ENCODE assay signal across 17 cellular contexts in the genomic region with DNA sequence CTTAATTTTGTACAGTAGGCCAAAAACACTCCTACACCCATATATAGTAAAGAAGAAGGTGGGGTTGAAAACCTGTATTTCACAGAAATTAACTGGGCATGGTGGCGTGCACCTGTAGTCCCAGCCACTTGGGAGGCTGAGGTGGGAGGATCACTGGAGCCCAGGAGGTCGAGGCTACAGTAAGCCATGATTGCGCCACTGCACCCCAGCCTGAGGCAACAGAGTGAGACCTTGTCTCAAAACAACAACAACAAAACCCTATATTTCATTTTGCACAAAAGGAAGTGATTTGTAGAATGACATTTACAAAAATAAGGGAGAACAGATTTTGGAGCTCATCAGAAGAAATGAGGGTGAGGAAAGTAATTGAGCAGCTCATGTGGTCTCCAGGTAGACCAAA. TPM values are rescaled to one million over a fixed set of nuclear protein-coding genes. Genes with fewer than 3 reads are reported as not detected.
DNase-seq lines count a peak whose midpoint lies in the region; ATAC-seq and TF ChIP-seq lines count a peak whose summit lies in the region.
"Had no signal": no experiment of that assay in that cellular context is flagged by ENCODE, and none has a peak within 500 bp of the region (broad histone marks: within the 10 kb centered on the region; RNA-seq: fewer than 3 reads in every experiment).

No MANE protein-coding gene starts in this region.

- peak overlapping the region; percentile 22 for H3K27ac Mint-ChIP-seq in activated CD4-positive, alpha-beta memory T cell treated with anti-CD3 and anti-CD28 coated beads, Interleukin-2, amount 10 ng/mL, durations not matched to agents 7 days and 5 days
- H3K27ac Mint-ChIP-seq in activated CD4-positive, alpha-beta memory T cell treated with anti-CD3 and anti-CD28 coated beads for 36 hours, result no peak overlapping the region
- H3K27ac Mint-ChIP-seq in T-cell (peak overlapping the region in 1 of 2 donors; percentile 72), neural crest cell (ENCODE audit: unreplicated experiment) (no peak overlapping the region)
- H3K27ac Mint-ChIP-seq: CD14-positive monocyte, endodermal cell had no signal

- ATAC-seq in T-cell (replicated peaks in 1 of 4), result no peak

- DNase-seq in activated CD4-positive, alpha-beta memory T cell treated with anti-CD3 and anti-CD28 coated beads, Interleukin-2, amount 10 ng/mL, durations not matched to agents 7 days and 5 days, result no peak
- DNase-seq in activated CD4-positive, alpha-beta memory T cell treated with anti-CD3 and anti-CD28 coated beads for 36 hours, result no peak
- no peak for DNase-seq in T-cell
- DNase-seq in neural crest cell (ENCODE audit: low read depth, low spot score), result no peak
- no peak for DNase-seq in putamen (ENCODE audit: low spot score)
- no peak for DNase-seq in NCI-H526 treated with DMSO at 0.1 percent for 48 hours (lab: John Stamatoyannopoulos, UW)
- DNase-seq: activated CD4-positive, alpha-beta T cell treated with anti-CD3 and anti-CD28 coated beads for 48 hours; adrenal gland; central memory CD4-positive, alpha-beta T cell; DND-41; endodermal cell; IMR-90; islet precursor cell; mesenchymal stem cell; NCI-H2081 treated with DMSO at 0.1 percent for 48 hours; NCI-H524 had no signal

- no peak for TF ChIP-seq CTCF in neural crest cell (conservative IDR thresholded peaks at IDR 0.05)

- H3K9me3 Mint-ChIP-seq in activated CD4-positive, alpha-beta memory T cell treated with anti-CD3 and anti-CD28 coated beads, Interleukin-2, amount 10 ng/mL, durations not matched to agents 7 days and 5 days, result no peaks in the 10 kb centered on the region
- H3K9me3 Mint-ChIP-seq in activated CD4-positive, alpha-beta memory T cell treated with anti-CD3 and anti-CD28 coated beads for 36 hours, result no peaks in the 10 kb centered on the region
- H3K9me3 Mint-ChIP-seq in T-cell (no peaks in the 10 kb centered on the region), neural crest cell (no peaks in the 10 kb centered on the region)
- H3K9me3 Mint-ChIP-seq: endodermal cell had no signal

- peaks cover 60% of the 10 kb centered on the region for H3K36me3 Mint-ChIP-seq in activated CD4-positive, alpha-beta memory T cell treated with anti-CD3 and anti-CD28 coated beads, Interleukin-2, amount 10 ng/mL, durations not matched to agents 7 days and 5 days (ENCODE audit: low read depth)
- peaks cover 30% of the 10 kb centered on the region for H3K36me3 Mint-ChIP-seq in activated CD4-positive, alpha-beta memory T cell treated with anti-CD3 and anti-CD28 coated beads for 36 hours
- peaks cover 34% of the 10 kb centered on the region for H3K36me3 Mint-ChIP-seq in T-cell
- peaks cover 15% of the 10 kb centered on the region for H3K36me3 Mint-ChIP-seq in neural crest cell (ENCODE audit: low read depth)

- no peaks in the 10 kb centered on the region for H3K27me3 Mint-ChIP-seq in activated CD4-positive, alpha-beta memory T cell treated with anti-CD3 and anti-CD28 coated beads, Interleukin-2, amount 10 ng/mL, durations not matched to agents 7 days and 5 days
- no peaks in the 10 kb centered on the region for H3K27me3 Mint-ChIP-seq in activated CD4-positive, alpha-beta memory T cell treated with anti-CD3 and anti-CD28 coated beads for 36 hours
- H3K27me3 Mint-ChIP-seq in T-cell (no peaks in the 10 kb centered on the region), neural crest cell (ENCODE audit: low read depth) (peaks cover 3% of the 10 kb centered on the region)

- peaks cover 41% of the 10 kb centered on the region for H3K4me1 Mint-ChIP-seq in activated CD4-positive, alpha-beta memory T cell treated with anti-CD3 and anti-CD28 coated beads, Interleukin-2, amount 10 ng/mL, durations not matched to agents 7 days and 5 days
- peaks cover 29% of the 10 kb centered on the region for H3K4me1 Mint-ChIP-seq in activated CD4-positive, alpha-beta memory T cell treated with anti-CD3 and anti-CD28 coated beads for 36 hours (ENCODE audit: low read depth)
- H3K4me1 Mint-ChIP-seq in T-cell (peaks cover 31 to 36% (median 36%) of the 10 kb centered on the region in 3 donors), neural crest cell (peaks cover 18% of the 10 kb centered on the region)

- no peak overlapping the region for H3K4me3 Mint-ChIP-seq in activated CD4-positive, alpha-beta memory T cell treated with anti-CD3 and anti-CD28 coated beads, Interleukin-2, amount 10 ng/mL, durations not matched to agents 7 days and 5 days
- no peak overlapping the region for H3K4me3 Mint-ChIP-seq in activated CD4-positive, alpha-beta memory T cell treated with anti-CD3 and anti-CD28 coated beads for 36 hours
- peak overlapping the region in 2 of 3 donors; percentile 48 to 83 for H3K4me3 Mint-ChIP-seq in T-cell
- H3K4me3 Mint-ChIP-seq in neural crest cell, result peak overlapping the region; percentile 83
- H3K4me3 Mint-ChIP-seq: CD14-positive monocyte, endodermal cell had no signal

- intact Hi-C loops in activated CD4-positive, alpha-beta memory T cell treated with anti-CD3 and anti-CD28 coated beads for 36 hours (cut with micrococcal nuclease), result no loop called here

- POLR2A ChIA-PET in activated CD4-positive, alpha-beta memory T cell treated with anti-CD3 and anti-CD28 coated beads, Interleukin-2, amount 10 ng/mL, durations not matched to agents 7 days and 5 days (lab: Charles Lee), result interaction anchor here (7.3 to 9.3 kb wide), 2 partner anchors 10 to 12 kb away, joined by 84 to 115 read pairs; a partner anchor contains a TSS
- POLR2A ChIA-PET in activated CD4-positive, alpha-beta memory T cell treated with anti-CD3 and anti-CD28 coated beads for 36 hours (lab: Charles Lee), result interaction anchor here (1.1 to 6.9 kb wide), 3 partner anchors 10 to 21 kb away, joined by 3 to 40 read pairs (median 4); a partner anchor contains a TSS
- POLR2A ChIA-PET in T-cell (lab: Charles Lee), result interaction anchor here (0.5 to 1.5 kb wide), 3 partner anchors 10 to 37 kb away, joined by 4 to 10 read pairs (median 7); no protein-coding TSS in a partner anchor

- CTCF ChIA-PET in activated CD4-positive, alpha-beta memory T cell treated with anti-CD3 and anti-CD28 coated beads, Interleukin-2, amount 10 ng/mL, durations not matched to agents 7 days and 5 days (lab: Charles Lee), result interaction anchor here (1.2 to 3.2 kb wide), 5 partner anchors 9 to 23 kb away, joined by 3 to 11 read pairs (median 6); no protein-coding TSS in a partner anchor
- CTCF ChIA-PET in activated CD4-positive, alpha-beta memory T cell treated with anti-CD3 and anti-CD28 coated beads for 36 hours (lab: Charles Lee), result interaction anchor here (0.7 to 5.9 kb wide), 5 partner anchors 9 to 22 kb away, joined by 3 to 30 read pairs (median 4); a partner anchor contains a TSS
- CTCF ChIA-PET in T-cell (lab: Charles Lee), result interaction anchor here in 1 of 2 donors (1.3 kb wide), 1 partner anchor 17 kb away, joined by 4 read pairs; no protein-coding TSS in a partner anchor

RNA-seq across cellular contexts. Expression of a gene that starts 2.2 kb away (rescaled TPM):
- total RNA-seq in activated CD4-positive, alpha-beta memory T cell treated with anti-CD3 and anti-CD28 coated beads, Interleukin-2, amount 10 ng/mL, durations not matched to agents 7 days and 5 days, result 10 to 100 TPM; 76.1 to 80.8 TPM
- total RNA-seq in activated CD4-positive, alpha-beta memory T cell treated with anti-CD3 and anti-CD28 coated beads for 36 hours, result 10 to 100 TPM; 70.5 to 71.1 TPM
- total RNA-seq in T-cell (10 to 100 TPM; 47.8 to 70.9 (median 67.6) TPM), neural crest cell (88.9 and 89.6 TPM in 2 replicates)

RNA-seq across cellular contexts. Expression of a gene that starts 10.5 kb away (rescaled TPM):
- 10 to 100 TPM; 50.0 to 51.6 TPM for total RNA-seq in activated CD4-positive, alpha-beta memory T cell treated with anti-CD3 and anti-CD28 coated beads, Interleukin-2, amount 10 ng/mL, durations not matched to agents 7 days and 5 days
- 10 to 100 TPM; 67.2 to 69.0 TPM for total RNA-seq in activated CD4-positive, alpha-beta memory T cell treated with anti-CD3 and anti-CD28 coated beads for 36 hours
- total RNA-seq in T-cell, result 10 to 100 TPM; 60.7 to 87.1 (median 70.8) TPM
- total RNA-seq in neural crest cell, result 54.8 and 57.5 TPM in 2 replicates

RNA-seq across cellular contexts. Expression of a gene that starts 11.9 kb away (rescaled TPM):
- total RNA-seq in activated CD4-positive, alpha-beta memory T cell treated with anti-CD3 and anti-CD28 coated beads, Interleukin-2, amount 10 ng/mL, durations not matched to agents 7 days and 5 days, result 10 to 100 TPM; 33.5 to 37.6 TPM
- 10 to 100 TPM; 49.4 to 54.9 TPM for total RNA-seq in activated CD4-positive, alpha-beta memory T cell treated with anti-CD3 and anti-CD28 coated beads for 36 hours
- total RNA-seq in T-cell, result 10 to 100 TPM in 3 of 5 donors, 1 to 10 TPM in 2; 7.5 to 16.5 (median 12.6) TPM
- total RNA-seq in neural crest cell, result 47.1 and 47.2 TPM in 2 replicates

RNA-seq across cellular contexts. Expression of a gene that starts 36.5 kb away (rescaled TPM):
- 10 to 100 TPM; 33.5 to 35.7 TPM for total RNA-seq in activated CD4-positive, alpha-beta memory T cell treated with anti-CD3 and anti-CD28 coated beads, Interleukin-2, amount 10 ng/mL, durations not matched to agents 7 days and 5 days
- 10 to 100 TPM; 34.2 to 35.3 TPM for total RNA-seq in activated CD4-positive, alpha-beta memory T cell treated with anti-CD3 and anti-CD28 coated beads for 36 hours
- total RNA-seq in T-cell, result 10 to 100 TPM; 14.5 to 39.0 (median 32.9) TPM
- total RNA-seq in neural crest cell, result 15.6 and 17.4 TPM in 2 replicates

RNA-seq across cellular contexts. Expression of a gene that starts 45.4 kb away (rescaled TPM):
- 10 to 100 TPM; 34.1 to 35.2 TPM for total RNA-seq in activated CD4-positive, alpha-beta memory T cell treated with anti-CD3 and anti-CD28 coated beads, Interleukin-2, amount 10 ng/mL, durations not matched to agents 7 days and 5 days
- 10 to 100 TPM; 28.1 to 30.4 TPM for total RNA-seq in activated CD4-positive, alpha-beta memory T cell treated with anti-CD3 and anti-CD28 coated beads for 36 hours
- total RNA-seq in T-cell (10 to 100 TPM; 26.0 to 32.8 (median 27.6) TPM), neural crest cell (43.1 and 45.8 TPM in 2 replicates)

Comparison
In these comparisons a context has a peak if more than half of its experiments do, and no peak if none do; other contexts are left out.
1. H3K4me3 Mint-ChIP-seq: peak in T-cell (2 of 3) and neural crest cell (single experiment); none in activated CD4-positive, alpha-beta memory T cell treated with anti-CD3 and anti-CD28 coated beads, Interleukin-2, amount 10 ng/mL, durations not matched to agents 7 days and 5 days (single experiment) and activated CD4-positive, alpha-beta memory T cell treated with anti-CD3 and anti-CD28 coated beads for 36 hours (single experiment).